In the genomic region with DNA sequence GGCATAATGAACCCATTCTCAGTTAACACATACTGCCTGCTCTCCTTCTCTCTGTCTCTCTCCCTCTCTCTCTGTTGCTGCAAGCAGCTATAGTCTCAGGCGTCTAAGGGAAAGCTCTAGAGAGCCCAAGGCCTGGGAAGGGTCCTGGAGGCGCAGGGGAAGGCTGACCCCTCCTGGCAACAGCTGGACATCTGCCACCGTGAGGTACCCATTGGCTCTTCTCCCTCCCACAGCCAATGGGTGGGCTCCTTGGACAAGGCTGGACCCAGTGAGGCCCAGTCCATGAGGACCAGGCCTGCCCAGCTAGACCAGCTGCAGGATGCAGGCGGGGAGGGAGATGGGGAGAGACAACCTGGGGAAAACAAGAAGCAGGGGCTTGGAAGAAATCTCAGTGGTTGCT, we compare ENCODE assay signal across 16 cellular contexts.
DNase-seq lines count a peak whose midpoint lies in the region; ATAC-seq and TF ChIP-seq lines count a peak whose summit lies in the region.
"Had no signal": no experiment of that assay in that cellular context is flagged by ENCODE, and none has a peak within 500 bp of the region (broad histone marks: within the 10 kb centered on the region; RNA-seq: fewer than 3 reads in every experiment).

No MANE protein-coding gene starts in this region.

- H3K27me3 ChIP-seq in foreskin keratinocyte (no peaks in the 10 kb centered on the region), HAP-1 (ENCODE audit: low read depth) (no peaks in the 10 kb centered on the region)

- no peaks in the 10 kb centered on the region for H3K9me3 ChIP-seq in HAP-1
- H3K9me3 ChIP-seq: mucosa of descending colon had no signal

- H3K36me3 ChIP-seq in HAP-1 (replicated peaks), result no peaks in the 10 kb centered on the region

- H3K4me3 ChIP-seq in HAP-1, result no peak overlapping the region
- H3K4me3 ChIP-seq: mucosa of descending colon had no signal

- DNase-seq in NCI-H2196 (lab: John Stamatoyannopoulos, UW; ENCODE audit: unreplicated experiment) (peak; percentile 14), NCI-H2196 treated with DMSO at 0.1 percent for 48 hours (lab: John Stamatoyannopoulos, UW; ENCODE audit: unreplicated experiment) (no peak), NCI-H82 (lab: John Stamatoyannopoulos, UW) (peak; percentile 60), foreskin keratinocyte (no peak), posterior vena cava (ENCODE audit: low spot score) (peak; percentile 34), HAP-1 (ENCODE audit: low spot score in 2 of 2) (no peak), NCI-H1436 treated with DMSO at 0.1 percent for 48 hours (lab: John Stamatoyannopoulos, UW) (no peak)
- DNase-seq in stimulated activated CD4-positive, alpha-beta T cell treated with anti-CD3 and anti-CD28 coated beads, Interleukin-4, amount 100 ng/mL, for 4 hours, result no peak
- DNase-seq: Calu3; cerebellar nuclear complex; effector CD8-positive, alpha-beta T cell; left ventricle myocardium superior; mucosa of descending colon; NCI-H2227 treated with DMSO at 0.1 percent for 48 hours; RPMI8226 had no signal

- no peak overlapping the region for H3K27ac ChIP-seq in foreskin keratinocyte

- ATAC-seq in foreskin keratinocyte, result no peak
- ATAC-seq: activated naive CD4-positive, alpha-beta T cell treated with anti-CD3 and anti-CD28 coated beads, Interleukin-2, amount 50 U/mL, for 72 hours; left ventricle myocardium superior; mucosa of descending colon had no signal

- H3K4me1 ChIP-seq in foreskin keratinocyte, result no peaks in the 10 kb centered on the region
- H3K4me1 ChIP-seq in HAP-1, result peaks cover 11% of the 10 kb centered on the region

- peak; percentile 19 for TF ChIP-seq CTCF in foreskin keratinocyte (conservative IDR thresholded peaks at IDR 0.05)

- in situ Hi-C loops in HAP-1 (cut with MboI; ENCODE audit: low sequenced_read_pairs), result no loop called here

- intact Hi-C loops in posterior vena cava (cut with DNase I), result no loop called here

Comparison
In these comparisons a context has a peak if more than half of its experiments do, and no peak if none do; other contexts are left out.
1. DNase-seq: peak in NCI-H2196 (single experiment), NCI-H82 (single experiment) and posterior vena cava (single experiment); none in NCI-H2196 treated with DMSO at 0.1 percent for 48 hours (single experiment), foreskin keratinocyte (0 of 2), HAP-1 (0 of 2), stimulated activated CD4-positive, alpha-beta T cell treated with anti-CD3 and anti-CD28 coated beads, Interleukin-4, amount 100 ng/mL, for 4 hours (0 of 2) and NCI-H1436 treated with DMSO at 0.1 percent for 48 hours (single experiment).